Comparison of ENCODE assay signal across 8 cellular contexts in genomic region chr6:130018830-130019795, GRCh38. TPM values are rescaled to one million over a fixed set of nuclear protein-coding genes. Genes with fewer than 3 reads are reported as not detected.
A peak's percentile ranks its signal among the peaks of the same experiment; 100 is the strongest.
DNase-seq lines count a peak whose midpoint lies in the region; ATAC-seq, FAIRE-seq and TF ChIP-seq lines count a peak whose summit lies in the region.

No MANE protein-coding gene starts in this region.

- H3K27ac Mint-ChIP-seq in activated naive CD8-positive, alpha-beta T cell treated with anti-CD3 and anti-CD28 coated beads, Interleukin-2, amount 10 ng/mL, durations not matched to agents 7 days and 5 days, result peak overlapping the region; percentile 98

- ATAC-seq in GM18867 (IDR thresholded peaks at IDR 0.05; ENCODE audit: unreplicated experiment), result peak; percentile 29
- ATAC-seq in HG03139 (IDR thresholded peaks at IDR 0.05; ENCODE audit: unreplicated experiment), result peak; percentile 29
- peak; percentile 10 for ATAC-seq in activated naive CD8-positive, alpha-beta T cell treated with anti-CD3 and anti-CD28 coated beads, Interleukin-2, amount 10 ng/mL, durations not matched to agents 7 days and 5 days (ENCODE audit: low read depth)
- ATAC-seq in heart right ventricle, result peak in 4 of 8 donors; percentile 3 to 20 (median 12)
- peak in 3 of 4 donors; percentile 7 to 34 (median 9) for ATAC-seq in pancreas

- H3K4me1 ChIP-seq in heart right ventricle (peaks cover 0 to 13% (median 3%) of the 10 kb centered on the region in 9 donors), pancreas (no peaks in the 10 kb centered on the region)

- H3K27me3 ChIP-seq in heart right ventricle (no peaks in the 10 kb centered on the region), pancreas (no peaks in the 10 kb centered on the region)

- POLR2A ChIA-PET in activated naive CD8-positive, alpha-beta T cell treated with anti-CD3 and anti-CD28 coated beads, Interleukin-2, amount 10 ng/mL, durations not matched to agents 7 days and 5 days (lab: Charles Lee), result interaction anchor here (1.0 kb wide), 1 partner anchor 269 kb away, joined by 5 read pairs; no protein-coding TSS in a partner anchor

- WGBS in heart right ventricle, 2 donors, result 0% methylated on average over 73 to 110 of the region's 110 CpGs
- WGBS in pancreas, 2 donors, result 0 to 1% methylated on average over 48 to 110 of the region's 110 CpGs

- peak overlapping the region; percentile 90 for H3K9ac ChIP-seq in SK-N-MC (ENCODE audit: insufficient read length)

- H3K9me3 ChIP-seq in SK-N-MC (ENCODE audit: low read depth, low read length) (no peaks in the 10 kb centered on the region), heart right ventricle (no peaks in the 10 kb centered on the region), pancreas (no peaks in the 10 kb centered on the region)

- H3K27me3 Mint-ChIP-seq in activated naive CD8-positive, alpha-beta T cell treated with anti-CD3 and anti-CD28 coated beads, Interleukin-2, amount 10 ng/mL, durations not matched to agents 7 days and 5 days, result no peaks in the 10 kb centered on the region

- peaks cover 29% of the 10 kb centered on the region for H3K4me1 Mint-ChIP-seq in activated naive CD8-positive, alpha-beta T cell treated with anti-CD3 and anti-CD28 coated beads, Interleukin-2, amount 10 ng/mL, durations not matched to agents 7 days and 5 days

- H3K9me3 Mint-ChIP-seq in activated naive CD8-positive, alpha-beta T cell treated with anti-CD3 and anti-CD28 coated beads, Interleukin-2, amount 10 ng/mL, durations not matched to agents 7 days and 5 days, result no peaks in the 10 kb centered on the region

- no peak for FAIRE-seq in pancreas (lab: Jason Lieb, UNC)

- peaks cover 18% of the 10 kb centered on the region for H3K36me3 Mint-ChIP-seq in activated naive CD8-positive, alpha-beta T cell treated with anti-CD3 and anti-CD28 coated beads, Interleukin-2, amount 10 ng/mL, durations not matched to agents 7 days and 5 days

- DNase-seq in 8988T, result peak; percentile 24
- DNase-seq in SK-N-MC (ENCODE audit: low read depth, low spot score), result no peak
- peak; percentile 65 for DNase-seq in activated naive CD8-positive, alpha-beta T cell treated with anti-CD3 and anti-CD28 coated beads, Interleukin-2, amount 10 ng/mL, durations not matched to agents 7 days and 5 days
- peak; percentile 21 to 36 for DNase-seq in heart right ventricle
- peak; percentile 17 to 68 (median 32) for DNase-seq in pancreas
- DNase-seq in DMS114 treated with DMSO at 0.1 percent for 48 hours (lab: John Stamatoyannopoulos, UW; ENCODE audit: unreplicated experiment), result no peak

- peak overlapping the region; percentile 95 for H3K4me3 Mint-ChIP-seq in activated naive CD8-positive, alpha-beta T cell treated with anti-CD3 and anti-CD28 coated beads, Interleukin-2, amount 10 ng/mL, durations not matched to agents 7 days and 5 days

- H3K27ac ChIP-seq in SK-N-MC (peak overlapping the region; percentile 91), heart right ventricle (peak overlapping the region in 8 of 10 donors; percentile 45 to 85 (median 62)), pancreas (peak overlapping the region in 3 of 4 donors; percentile 34 to 62 (median 55))

- intact Hi-C loops in heart right ventricle (cut with DNase I) (loop anchor here in 4 of 10 donors (10.0 kb wide), 3 partner anchors 84 to 244 kb away; no protein-coding TSS in a partner anchor), pancreas (cut with DNase I) (no loop called here)

- TF ChIP-seq CTCF in heart right ventricle (IDR thresholded peaks at IDR 0.05) (no peak), pancreas (IDR thresholded peaks at IDR 0.05) (no peak)

- H3K4me3 ChIP-seq in SK-N-MC, result peak overlapping the region; percentile 88
- H3K4me3 ChIP-seq in heart right ventricle, result peak overlapping the region; percentile 67 to 94 (median 86)
- H3K4me3 ChIP-seq in pancreas, result peak overlapping the region; percentile 69 to 85 (median 72)

- H3K36me3 ChIP-seq in SK-N-MC (ENCODE audit: insufficient read depth, low read length) (peaks cover 12% of the 10 kb centered on the region), heart right ventricle (no peaks in the 10 kb centered on the region), pancreas (no peaks in the 10 kb centered on the region)

RNA-seq across cellular contexts. Expression of gene L3MBTL3, which starts 0.7 kb away (rescaled TPM):
- total RNA-seq in activated naive CD8-positive, alpha-beta T cell treated with anti-CD3 and anti-CD28 coated beads, Interleukin-2, amount 10 ng/mL, durations not matched to agents 7 days and 5 days, result 10 to 100 TPM; 35.5 to 39.7 TPM
- 1 to 10 TPM; 1.2 to 4.0 (median 2.4) TPM for total RNA-seq in heart right ventricle
- polyA plus RNA-seq in heart right ventricle, result 1 to 10 TPM in 1 of 2 donors, under 1 TPM in 1; 0.77 to 1.0 TPM
- total RNA-seq in pancreas, result 1 to 10 TPM; 1.0 to 5.3 (median 3.6) TPM
- polyA plus RNA-seq in pancreas, result 1 to 10 TPM in 1 of 2 donors, under 1 TPM in 1; 0.95 to 3.2 TPM

Comparison
In these comparisons a context has a peak if more than half of its experiments do, and no peak if none do; other contexts are left out.
1. DNase-seq: peak in 8988T (single experiment), activated naive CD8-positive, alpha-beta T cell treated with anti-CD3 and anti-CD28 coated beads, Interleukin-2, amount 10 ng/mL, durations not matched to agents 7 days and 5 days (single experiment), heart right ventricle (2 of 2) and pancreas (6 of 6); none in SK-N-MC (single experiment) and DMS114 treated with DMSO at 0.1 percent for 48 hours (single experiment).
2. RNA of gene L3MBTL3, which starts 0.7 kb away (total RNA-seq): 35.5 to 39.7 TPM in activated naive CD8-positive, alpha-beta T cell treated with anti-CD3 and anti-CD28 coated beads, Interleukin-2, amount 10 ng/mL, durations not matched to agents 7 days and 5 days; 1.0 to 5.3 TPM in pancreas and 1.2 to 4.0 TPM in heart right ventricle; every median in the first group is over 4 times any median in the second.
3. Peak in every context shown above with its lines, with median percentiles within 50 percentile points of each other: H3K27ac ChIP-seq and H3K4me3 ChIP-seq.